In genomic region chr2:172082105-172082943, GRCh38 we compare ENCODE assay signal across 2 cellular contexts.
TF ChIP-seq lines count a peak whose summit lies in the region.

No MANE protein-coding gene starts in this region.

TF ChIP-seq in SK-N-SH, 30 proteins besides CTCF, POLR2A, EP300 and RAD21 (continued from another document):
- no peak for TF ChIP-seq REST (IDR thresholded peaks at IDR 0.05; ENCODE audit: low read depth, low read length)

TF ChIP-seq in SK-N-SH treated with all-trans-retinoic acid at 6 μM for 48 hours, 23 proteins besides CTCF, POLR2A, EP300 and RAD21 (continued from another document):
- TF ChIP-seq CREB5 (CRISPR knock-in tag; IDR thresholded peaks at IDR 0.05; ENCODE audit: low read depth) (no peak), ZNF565 (CRISPR knock-in tag; conservative IDR thresholded peaks at IDR 0.05; ENCODE audit: low read depth) (no peak), ZFP30 (CRISPR knock-in tag; IDR thresholded peaks at IDR 0.05) (no peak), ZNF8 (CRISPR knock-in tag; IDR thresholded peaks at IDR 0.05) (no peak), PATZ1 (CRISPR knock-in tag; IDR thresholded peaks at IDR 0.05; ENCODE audit: borderline replicate concordance) (no peak), ESRRG (CRISPR knock-in tag; IDR thresholded peaks at IDR 0.05) (no peak), TOX (CRISPR knock-in tag; IDR thresholded peaks at IDR 0.05; ENCODE audit: borderline replicate concordance) (no peak), ISL1 (CRISPR knock-in tag; IDR thresholded peaks at IDR 0.05) (no peak), CSDC2 (CRISPR knock-in tag; IDR thresholded peaks at IDR 0.05) (no peak), ZFP3 (CRISPR knock-in tag; IDR thresholded peaks at IDR 0.05) (no peak)
